Comparison of ENCODE assay signal across 1 cellular context in the genomic region with DNA sequence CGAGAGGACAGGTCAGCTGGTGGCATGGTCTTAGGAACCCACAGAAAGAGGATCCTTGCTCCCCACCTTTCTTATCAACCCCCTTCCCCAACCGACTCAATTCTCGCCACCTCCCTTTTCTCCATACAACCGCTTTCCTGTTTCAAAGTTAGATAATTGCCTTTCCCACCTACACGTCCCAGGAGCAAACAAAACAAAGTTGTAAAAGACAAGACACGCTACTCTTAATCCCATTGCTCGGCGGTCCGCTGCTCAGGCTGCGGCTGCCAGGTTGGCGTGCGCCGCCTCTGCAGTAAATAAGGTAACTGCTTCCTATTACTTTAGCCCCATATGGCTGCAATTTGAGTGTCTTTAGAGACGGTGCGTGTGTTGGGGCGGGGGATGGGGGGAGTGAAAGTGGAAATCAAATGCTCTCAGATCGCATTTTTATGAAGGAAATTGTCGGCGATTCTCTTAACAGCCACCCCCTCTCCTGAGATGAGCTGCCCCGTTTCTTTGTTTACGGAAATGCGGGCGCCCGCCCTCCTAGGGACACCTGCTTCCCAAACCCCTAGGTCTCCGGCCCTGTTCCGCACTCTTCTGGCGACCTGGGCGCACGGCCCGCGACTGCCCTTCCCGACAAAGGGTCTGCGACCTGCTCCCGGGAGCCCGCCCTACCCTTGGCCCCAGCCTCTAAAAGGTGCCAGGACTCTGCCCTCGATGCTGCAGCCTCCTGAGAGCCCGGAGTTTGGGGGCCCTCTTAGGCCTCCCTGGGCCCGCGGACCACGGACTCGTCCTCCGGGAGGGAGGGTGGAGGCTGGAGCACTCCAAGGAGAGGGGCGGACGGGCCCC.
TF ChIP-seq lines count a peak whose summit lies in the region.

No MANE protein-coding gene starts in this region.

TF ChIP-seq in HepG2, 621 proteins besides CTCF, POLR2A, EP300 and RAD21 (continued from another document and continues in another):
- TF ChIP-seq, protein P1, sequence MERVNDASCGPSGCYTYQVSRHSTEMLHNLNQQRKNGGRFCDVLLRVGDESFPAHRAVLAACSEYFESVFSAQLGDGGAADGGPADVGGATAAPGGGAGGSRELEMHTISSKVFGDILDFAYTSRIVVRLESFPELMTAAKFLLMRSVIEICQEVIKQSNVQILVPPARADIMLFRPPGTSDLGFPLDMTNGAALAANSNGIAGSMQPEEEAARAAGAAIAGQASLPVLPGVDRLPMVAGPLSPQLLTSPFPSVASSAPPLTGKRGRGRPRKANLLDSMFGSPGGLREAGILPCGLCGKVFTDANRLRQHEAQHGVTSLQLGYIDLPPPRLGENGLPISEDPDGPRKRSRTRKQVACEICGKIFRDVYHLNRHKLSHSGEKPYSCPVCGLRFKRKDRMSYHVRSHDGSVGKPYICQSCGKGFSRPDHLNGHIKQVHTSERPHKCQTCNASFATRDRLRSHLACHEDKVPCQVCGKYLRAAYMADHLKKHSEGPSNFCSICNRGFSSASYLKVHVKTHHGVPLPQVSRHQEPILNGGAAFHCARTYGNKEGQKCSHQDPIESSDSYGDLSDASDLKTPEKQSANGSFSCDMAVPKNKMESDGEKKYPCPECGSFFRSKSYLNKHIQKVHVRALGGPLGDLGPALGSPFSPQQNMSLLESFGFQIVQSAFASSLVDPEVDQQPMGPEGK (CRISPR knock-in tag; IDR thresholded peaks at IDR 0.05): no peak; the same call in 1 of the 2 replicates
- no peak for TF ChIP-seq FUBP1 (CRISPR knock-in tag; IDR thresholded peaks at IDR 0.05; ENCODE audit: borderline replicate concordance)
- TF ChIP-seq TFDP2 (CRISPR knock-in tag; IDR thresholded peaks at IDR 0.05): no peak; the same call in 1 of the 2 replicates
- TF ChIP-seq SP140L (CRISPR knock-in tag; IDR thresholded peaks at IDR 0.05; ENCODE audit: borderline replicate concordance): no peak
- TF ChIP-seq ZNF354B (CRISPR knock-in tag; IDR thresholded peaks at IDR 0.05): no peak
- TF ChIP-seq YEATS4 (CRISPR knock-in tag; IDR thresholded peaks at IDR 0.05; ENCODE audit: borderline replicate concordance): no peak
- TF ChIP-seq, protein P2, sequence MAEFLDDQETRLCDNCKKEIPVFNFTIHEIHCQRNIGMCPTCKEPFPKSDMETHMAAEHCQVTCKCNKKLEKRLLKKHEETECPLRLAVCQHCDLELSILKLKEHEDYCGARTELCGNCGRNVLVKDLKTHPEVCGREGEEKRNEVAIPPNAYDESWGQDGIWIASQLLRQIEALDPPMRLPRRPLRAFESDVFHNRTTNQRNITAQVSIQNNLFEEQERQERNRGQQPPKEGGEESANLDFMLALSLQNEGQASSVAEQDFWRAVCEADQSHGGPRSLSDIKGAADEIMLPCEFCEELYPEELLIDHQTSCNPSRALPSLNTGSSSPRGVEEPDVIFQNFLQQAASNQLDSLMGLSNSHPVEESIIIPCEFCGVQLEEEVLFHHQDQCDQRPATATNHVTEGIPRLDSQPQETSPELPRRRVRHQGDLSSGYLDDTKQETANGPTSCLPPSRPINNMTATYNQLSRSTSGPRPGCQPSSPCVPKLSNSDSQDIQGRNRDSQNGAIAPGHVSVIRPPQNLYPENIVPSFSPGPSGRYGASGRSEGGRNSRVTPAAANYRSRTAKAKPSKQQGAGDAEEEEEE (CRISPR knock-in tag; IDR thresholded peaks at IDR 0.05; ENCODE audit: borderline replicate concordance): no peak
- TF ChIP-seq PLSCR1 (CRISPR knock-in tag; IDR thresholded peaks at IDR 0.05; ENCODE audit: borderline replicate concordance): no peak
- no peak for TF ChIP-seq SIX4 (CRISPR knock-in tag; IDR thresholded peaks at IDR 0.05)
- no peak for TF ChIP-seq GTF3A (CRISPR knock-in tag; conservative IDR thresholded peaks at IDR 0.05)
- no peak for TF ChIP-seq ZHX2 (IDR thresholded peaks at IDR 0.05; ENCODE audit: low read depth)
- TF ChIP-seq ZHX2 (CRISPR knock-in tag; IDR thresholded peaks at IDR 0.05; ENCODE audit: borderline replicate concordance): no peak
- TF ChIP-seq ZNF430 (CRISPR knock-in tag; IDR thresholded peaks at IDR 0.05): no peak
- no peak for TF ChIP-seq ZNF329 (CRISPR knock-in tag; IDR thresholded peaks at IDR 0.05; ENCODE audit: low read depth)
- TF ChIP-seq ATRX (CRISPR knock-in tag; IDR thresholded peaks at IDR 0.05; ENCODE audit: borderline replicate concordance): no peak
- TF ChIP-seq SRY (CRISPR knock-in tag; IDR thresholded peaks at IDR 0.05): no peak
- TF ChIP-seq RXRB (CRISPR knock-in tag; IDR thresholded peaks at IDR 0.05; ENCODE audit: borderline replicate concordance): no peak
- TF ChIP-seq PHF21A (CRISPR knock-in tag; IDR thresholded peaks at IDR 0.05): peak; percentile 67
- TF ChIP-seq ZFP91 (CRISPR knock-in tag; IDR thresholded peaks at IDR 0.05; ENCODE audit: borderline replicate concordance): peak; percentile 88; the same call in 1 of the 2 replicates
- peak; percentile 67 for TF ChIP-seq ZEB1 (IDR thresholded peaks at IDR 0.05; ENCODE audit: insufficient replicate concordance, low read depth)
- TF ChIP-seq KAT8 (CRISPR knock-in tag; IDR thresholded peaks at IDR 0.05): no peak
- TF ChIP-seq MBD4 (IDR thresholded peaks at IDR 0.05; ENCODE audit: borderline replicate concordance, low read length): no peak
- peak; percentile 36; the same call in 1 of the 2 replicates for TF ChIP-seq ZNF766 (CRISPR knock-in tag; IDR thresholded peaks at IDR 0.05; ENCODE audit: borderline replicate concordance)
- TF ChIP-seq, protein P3, sequence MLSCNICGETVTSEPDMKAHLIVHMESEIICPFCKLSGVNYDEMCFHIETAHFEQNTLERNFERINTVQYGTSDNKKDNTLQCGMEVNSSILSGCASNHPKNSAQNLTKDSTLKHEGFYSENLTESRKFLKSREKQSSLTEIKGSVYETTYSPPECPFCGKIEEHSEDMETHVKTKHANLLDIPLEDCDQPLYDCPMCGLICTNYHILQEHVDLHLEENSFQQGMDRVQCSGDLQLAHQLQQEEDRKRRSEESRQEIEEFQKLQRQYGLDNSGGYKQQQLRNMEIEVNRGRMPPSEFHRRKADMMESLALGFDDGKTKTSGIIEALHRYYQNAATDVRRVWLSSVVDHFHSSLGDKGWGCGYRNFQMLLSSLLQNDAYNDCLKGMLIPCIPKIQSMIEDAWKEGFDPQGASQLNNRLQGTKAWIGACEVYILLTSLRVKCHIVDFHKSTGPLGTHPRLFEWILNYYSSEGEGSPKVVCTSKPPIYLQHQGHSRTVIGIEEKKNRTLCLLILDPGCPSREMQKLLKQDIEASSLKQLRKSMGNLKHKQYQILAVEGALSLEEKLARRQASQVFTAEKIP (CRISPR knock-in tag; IDR thresholded peaks at IDR 0.05; ENCODE audit: borderline replicate concordance): no peak
- no peak for TF ChIP-seq ZNF550 (CRISPR knock-in tag; IDR thresholded peaks at IDR 0.05; ENCODE audit: borderline replicate concordance)
- TF ChIP-seq EED (CRISPR knock-in tag; IDR thresholded peaks at IDR 0.05): no peak
- TF ChIP-seq ZNF367 (CRISPR knock-in tag; IDR thresholded peaks at IDR 0.05; ENCODE audit: borderline replicate concordance): no peak
- TF ChIP-seq FIP1L1 (IDR thresholded peaks at IDR 0.05; ENCODE audit: borderline replicate concordance, insufficient read depth, low read depth, low read length): no peak
- TF ChIP-seq PITX1 (CRISPR knock-in tag; IDR thresholded peaks at IDR 0.05): peak; percentile 69; the same call in 1 of the 2 replicates
- no peak for TF ChIP-seq ZNF674 (CRISPR knock-in tag; IDR thresholded peaks at IDR 0.05; ENCODE audit: low read depth)
- no peak for TF ChIP-seq ZNF552 (CRISPR knock-in tag; IDR thresholded peaks at IDR 0.05; ENCODE audit: borderline replicate concordance)
- 0 out of 2 replicates have a peak, but pooled peaks have one; percentile 49 for TF ChIP-seq ATF7-NPFF (CRISPR knock-in tag; IDR thresholded peaks at IDR 0.05; ENCODE audit: low read depth)
- TF ChIP-seq ARID3A (IDR thresholded peaks at IDR 0.05; ENCODE audit: low read depth, low read length): no peak
- TF ChIP-seq PHF5A (CRISPR knock-in tag; IDR thresholded peaks at IDR 0.05; ENCODE audit: low read depth, unreplicated experiment): no peak
- TF ChIP-seq IRX3 (CRISPR knock-in tag; IDR thresholded peaks at IDR 0.05; ENCODE audit: borderline replicate concordance, low read depth): no peak
- no peak for TF ChIP-seq ATAD3A (CRISPR knock-in tag; IDR thresholded peaks at IDR 0.05)
- no peak for TF ChIP-seq HNF4A (CRISPR knock-in tag; IDR thresholded peaks at IDR 0.05)
- peak; percentile 66; the same call in 1 of the 2 replicates for TF ChIP-seq ZFY (CRISPR knock-in tag; IDR thresholded peaks at IDR 0.05)
